In the genomic region with DNA sequence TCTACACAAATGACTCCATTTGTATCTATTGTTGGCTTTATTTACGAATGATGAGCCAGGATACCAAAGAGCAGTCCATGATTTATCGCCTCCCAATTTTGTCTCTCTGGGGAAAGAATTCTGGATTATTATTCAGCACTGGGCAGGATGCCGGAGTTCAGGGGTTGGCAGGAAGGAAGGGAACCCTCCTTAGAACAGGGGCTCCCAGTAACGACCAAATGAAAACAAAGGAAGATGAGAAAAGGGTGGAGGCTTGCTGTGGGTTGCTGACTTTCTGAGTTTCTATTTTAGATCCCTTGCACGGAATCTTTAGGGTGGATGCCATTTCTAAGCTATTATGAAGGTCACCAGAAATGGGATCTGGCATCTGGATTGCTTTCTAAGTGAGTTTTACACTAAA, we compare ENCODE assay signal across 27 cellular contexts.
DNase-seq lines count a peak whose midpoint lies in the region; ATAC-seq, FAIRE-seq and TF ChIP-seq lines count a peak whose summit lies in the region.
"Had no signal": no experiment of that assay in that cellular context is flagged by ENCODE, and none has a peak within 500 bp of the region (broad histone marks: within the 10 kb centered on the region; RNA-seq: fewer than 3 reads in every experiment).

No MANE protein-coding gene starts in this region.

- no peak for TF ChIP-seq POLR2A in HepG2 (IDR thresholded peaks at IDR 0.05; ENCODE audit: insufficient read depth in 1 of 2, low read depth in 2 of 2, low read length in 2 of 2)

- TF ChIP-seq RAD21 in liver (IDR thresholded peaks at IDR 0.05) (no peak), HepG2 (CRISPR knock-in tag; IDR thresholded peaks at IDR 0.05) (no peak)

- no TSS peak for BruUV-seq in HepG2 (replicated peaks; lab: Mats Ljungman, UMichigan)

- no peak for DNase-seq in HepG2 (ENCODE audit: low spot score)
- DNase-seq in fibroblast of peridontal ligament (ENCODE audit: extremely low read depth): peak; percentile 17
- peak; percentile 25 for DNase-seq in myocyte (ENCODE audit: low read depth)
- no peak for DNase-seq in NCI-H2081 treated with DMSO at 0.1 percent for 48 hours (lab: John Stamatoyannopoulos, UW)
- DNase-seq in DMS79 (lab: John Stamatoyannopoulos, UW): no peak
- DNase-seq: activated CD4-positive, CD25-positive, alpha-beta regulatory T cell treated with anti-CD3 and anti-CD28 coated beads, Interleukin-2, amount 50 U/mL, for 72 hours; activated CD8-positive, alpha-beta memory T cell treated with anti-CD3 and anti-CD28 coated beads for 24 hours; activated naive CD4-positive, alpha-beta T cell treated with anti-CD3 and anti-CD28 coated beads, Interleukin-2, amount 50 U/mL, for 16 hours; activated T-cell treated with anti-CD3 and anti-CD28 coated beads, Interleukin-2, amount 50 U/mL, for 48 hours; foreskin keratinocyte; GOT3; KBM-7; kidney; midbrain; MV-4-11; NCI-H1694; SHP77 treated with DMSO at 0.1 percent for 48 hours; spleen; stomach had no signal

- POLR2A ChIA-PET in HepG2 (lab: Yijun Ruan, JAX): no interaction called here

- intact Hi-C loops in HepG2 (cut with micrococcal nuclease; ENCODE audit: unreplicated experiment): no loop called here

- no peak overlapping the region for H3K27ac ChIP-seq in liver (ENCODE audit: low read depth in 1 of 2, low read length in 2 of 2)
- H3K27ac ChIP-seq in HepG2 (ENCODE audit: extremely low read length, insufficient read depth, low read length): no peak overlapping the region
- H3K27ac ChIP-seq: ascending aorta, C4-2B, foreskin keratinocyte, stomach had no signal

- peaks cover 0 to 1% (median 0%) of the 10 kb centered on the region in 4 donors for H3K27me3 ChIP-seq in liver (ENCODE audit: control insufficient read depth in 4 of 4, insufficient read depth in 4 of 4, low read length in 3 of 4)
- no peaks in the 10 kb centered on the region for H3K27me3 ChIP-seq in HepG2 (ENCODE audit: control insufficient read depth in 1 of 2, insufficient read depth in 2 of 2, low read length in 2 of 2)
- H3K27me3 ChIP-seq: ascending aorta, foreskin keratinocyte, spleen, stomach had no signal

- H3K9ac ChIP-seq in liver (ENCODE audit: low read depth in 1 of 2, low read length in 2 of 2) (no peak overlapping the region), HepG2 (ENCODE audit: insufficient read depth, low read depth, low read length) (no peak overlapping the region)

- H3K9me3 ChIP-seq in liver (ENCODE audit: control insufficient read depth in 4 of 4, low read length in 3 of 4) (peaks cover 0 to 1% (median 0%) of the 10 kb centered on the region in 4 donors), HepG2 (ENCODE audit: low read length) (no peaks in the 10 kb centered on the region)
- H3K9me3 ChIP-seq: ascending aorta had no signal

- TF ChIP-seq EP300 in HepG2 (IDR thresholded peaks at IDR 0.05; ENCODE audit: low read depth in 2 of 2, low read length in 2 of 2) (no peak), HepG2 (CRISPR knock-in tag; IDR thresholded peaks at IDR 0.05; ENCODE audit: borderline replicate concordance) (no peak)

- H3K79me2 ChIP-seq in HepG2 (ENCODE audit: insufficient read depth, low read length): no peaks in the 10 kb centered on the region

- no peak for ATAC-seq in HepG2
- ATAC-seq in HG03045 (IDR thresholded peaks at IDR 0.05; ENCODE audit: unreplicated experiment): no peak
- ATAC-seq in GM21381 (IDR thresholded peaks at IDR 0.05; ENCODE audit: unreplicated experiment): no peak
- ATAC-seq: foreskin keratinocyte had no signal

- no peak for TF ChIP-seq CTCF in liver (IDR thresholded peaks at IDR 0.05; ENCODE audit: low read depth, low read length, missing input control)
- TF ChIP-seq CTCF in HepG2 (CRISPR knock-in tag; IDR thresholded peaks at IDR 0.05): no peak

- no peaks in the 10 kb centered on the region for H4K20me1 ChIP-seq in HepG2 (ENCODE audit: insufficient read depth, low read length)

- CTCF ChIA-PET in HepG2 (lab: Yijun Ruan, JAX; ENCODE audit: low intra/inter-chr PET ratio, low total read pairs): no interaction called here

- FAIRE-seq in HepG2 (lab: Jason Lieb, UNC): no peak
- FAIRE-seq: A204.1, colon, G401.6, kidney had no signal

- no peaks in the 10 kb centered on the region for H3K36me3 ChIP-seq in liver (ENCODE audit: control insufficient read depth in 4 of 4, insufficient read depth in 3 of 4, low read depth in 1 of 4, low read length in 3 of 4)
- no peaks in the 10 kb centered on the region for H3K36me3 ChIP-seq in HepG2 (replicated peaks in 1 of 2; ENCODE audit: control insufficient read depth in 1 of 2, insufficient read depth in 2 of 2, low read length in 2 of 2)
- H3K36me3 ChIP-seq: ascending aorta, spleen, stomach had no signal

- WGBS in liver: 64% methylated on average over 5 of the region's 5 CpGs
- 18% methylated on average over 5 of the region's 5 CpGs for WGBS in HepG2 (ENCODE audit: low lambda C conversion rate)

- in situ Hi-C loops in HepG2 (cut with HindIII; ENCODE audit: extremely low pct_ligation_motif_present, low pct_unique_long_range_greater_than_20kb): no loop called here

- H3K4me3 ChIP-seq in liver (ENCODE audit: low read depth in 1 of 3, low read length in 3 of 3) (no peak overlapping the region), HepG2 (replicated peaks in 1 of 3; ENCODE audit: insufficient read depth in 1 of 3, low read depth in 2 of 3, low read length in 3 of 3) (no peak overlapping the region)
- H3K4me3 ChIP-seq: ascending aorta, spleen, stomach had no signal

- H3K4me2 ChIP-seq in HepG2 (ENCODE audit: low read depth, low read length): no peak overlapping the region

- no peak overlapping the region for H2AFZ ChIP-seq in HepG2 (ENCODE audit: low read length)

- H3K4me1 ChIP-seq in liver (ENCODE audit: control insufficient read depth in 4 of 4, insufficient read depth in 4 of 4, low read length in 3 of 4): no peaks in the 10 kb centered on the region
- H3K4me1 ChIP-seq in HepG2 (ENCODE audit: insufficient read depth, low read length): no peaks in the 10 kb centered on the region
- H3K4me1 ChIP-seq: ascending aorta, stomach had no signal

TF ChIP-seq in liver, 16 proteins besides CTCF, POLR2A, EP300 and RAD21:
- no peak for TF ChIP-seq RXRA (IDR thresholded peaks at IDR 0.05)
- TF ChIP-seq NR2F2 (IDR thresholded peaks at IDR 0.05): peak; percentile 91
- TF ChIP-seq FOXA1 (IDR thresholded peaks at IDR 0.05): no peak

TF ChIP-seq in HepG2, 621 proteins besides CTCF, POLR2A, EP300 and RAD21:
- TF ChIP-seq GATAD1 (CRISPR knock-in tag; IDR thresholded peaks at IDR 0.05) (no peak), ZNF607 (CRISPR knock-in tag; IDR thresholded peaks at IDR 0.05; ENCODE audit: borderline replicate concordance) (no peak), ZNF24 (IDR thresholded peaks at IDR 0.05) (no peak), SOX13 (IDR thresholded peaks at IDR 0.05) (no peak), SOX13 (CRISPR knock-in tag; conservative IDR thresholded peaks at IDR 0.05 in 1 of 2, IDR thresholded peaks at IDR 0.05 in 1 of 2) (no peak), NONO (IDR thresholded peaks at IDR 0.05) (no peak), NONO (CRISPR knock-in tag; conservative IDR thresholded peaks at IDR 0.05) (no peak), STAT5B (CRISPR knock-in tag; IDR thresholded peaks at IDR 0.05) (no peak)
- TF ChIP-seq, protein P1, sequence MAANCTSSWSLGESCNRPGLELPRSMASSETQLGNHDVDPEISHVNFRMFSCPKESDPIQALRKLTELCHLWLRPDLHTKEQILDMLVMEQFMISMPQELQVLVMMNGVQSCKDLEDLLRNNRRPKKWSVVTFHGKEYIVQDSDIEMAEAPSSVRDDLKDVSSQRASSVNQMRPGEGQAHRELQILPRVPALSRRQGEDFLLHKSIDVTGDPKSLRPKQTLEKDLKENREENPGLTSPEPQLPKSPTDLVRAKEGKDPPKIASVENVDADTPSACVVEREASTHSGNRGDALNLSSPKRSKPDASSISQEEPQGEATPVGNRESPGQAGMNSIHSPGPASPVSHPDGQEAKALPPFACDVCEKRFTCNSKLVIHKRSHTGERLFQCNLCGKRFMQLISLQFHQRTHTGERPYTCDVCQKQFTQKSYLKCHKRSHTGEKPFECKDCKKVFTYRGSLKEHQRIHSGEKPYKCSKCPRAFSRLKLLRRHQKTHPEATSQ (CRISPR knock-in tag; IDR thresholded peaks at IDR 0.05; ENCODE audit: borderline replicate concordance): no peak
- TF ChIP-seq, protein P2, sequence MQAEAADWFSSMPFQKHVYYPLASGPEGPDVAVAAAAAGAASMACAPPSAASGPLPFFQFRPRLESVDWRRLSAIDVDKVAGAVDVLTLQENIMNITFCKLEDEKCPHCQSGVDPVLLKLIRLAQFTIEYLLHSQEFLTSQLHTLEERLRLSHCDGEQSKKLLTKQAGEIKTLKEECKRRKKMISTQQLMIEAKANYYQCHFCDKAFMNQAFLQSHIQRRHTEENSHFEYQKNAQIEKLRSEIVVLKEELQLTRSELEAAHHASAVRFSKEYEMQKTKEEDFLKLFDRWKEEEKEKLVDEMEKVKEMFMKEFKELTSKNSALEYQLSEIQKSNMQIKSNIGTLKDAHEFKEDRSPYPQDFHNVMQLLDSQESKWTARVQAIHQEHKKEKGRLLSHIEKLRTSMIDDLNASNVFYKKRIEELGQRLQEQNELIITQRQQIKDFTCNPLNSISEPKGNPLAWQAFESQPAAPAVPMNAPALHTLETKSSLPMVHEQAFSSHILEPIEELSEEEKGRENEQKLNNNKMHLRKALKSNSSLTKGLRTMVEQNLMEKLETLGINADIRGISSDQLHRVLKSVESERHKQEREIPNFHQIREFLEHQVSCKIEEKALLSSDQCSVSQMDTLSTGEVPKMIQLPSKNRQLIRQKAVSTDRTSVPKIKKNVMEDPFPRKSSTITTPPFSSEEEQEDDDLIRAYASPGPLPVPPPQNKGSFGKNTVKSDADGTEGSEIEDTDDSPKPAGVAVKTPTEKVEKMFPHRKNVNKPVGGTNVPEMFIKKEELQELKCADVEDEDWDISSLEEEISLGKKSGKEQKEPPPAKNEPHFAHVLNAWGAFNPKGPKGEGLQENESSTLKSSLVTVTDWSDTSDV (CRISPR knock-in tag; IDR thresholded peaks at IDR 0.05): no peak
- TF ChIP-seq, protein P3, sequence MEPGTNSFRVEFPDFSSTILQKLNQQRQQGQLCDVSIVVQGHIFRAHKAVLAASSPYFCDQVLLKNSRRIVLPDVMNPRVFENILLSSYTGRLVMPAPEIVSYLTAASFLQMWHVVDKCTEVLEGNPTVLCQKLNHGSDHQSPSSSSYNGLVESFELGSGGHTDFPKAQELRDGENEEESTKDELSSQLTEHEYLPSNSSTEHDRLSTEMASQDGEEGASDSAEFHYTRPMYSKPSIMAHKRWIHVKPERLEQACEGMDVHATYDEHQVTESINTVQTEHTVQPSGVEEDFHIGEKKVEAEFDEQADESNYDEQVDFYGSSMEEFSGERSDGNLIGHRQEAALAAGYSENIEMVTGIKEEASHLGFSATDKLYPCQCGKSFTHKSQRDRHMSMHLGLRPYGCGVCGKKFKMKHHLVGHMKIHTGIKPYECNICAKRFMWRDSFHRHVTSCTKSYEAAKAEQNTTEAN (CRISPR knock-in tag; conservative IDR thresholded peaks at IDR 0.05): no peak
TF ChIP-seq in HepG2: peak in this region for 0.

Comparison
In these comparisons a context has a peak if more than half of its experiments do, and no peak if none do; other contexts are left out.
1. DNase-seq: peak in fibroblast of peridontal ligament (single experiment) and myocyte (single experiment); none in HepG2 (single experiment), NCI-H2081 treated with DMSO at 0.1 percent for 48 hours (single experiment) and DMS79 (single experiment).